40 cellular contexts compared by ENCODE assay signal in the genomic region with DNA sequence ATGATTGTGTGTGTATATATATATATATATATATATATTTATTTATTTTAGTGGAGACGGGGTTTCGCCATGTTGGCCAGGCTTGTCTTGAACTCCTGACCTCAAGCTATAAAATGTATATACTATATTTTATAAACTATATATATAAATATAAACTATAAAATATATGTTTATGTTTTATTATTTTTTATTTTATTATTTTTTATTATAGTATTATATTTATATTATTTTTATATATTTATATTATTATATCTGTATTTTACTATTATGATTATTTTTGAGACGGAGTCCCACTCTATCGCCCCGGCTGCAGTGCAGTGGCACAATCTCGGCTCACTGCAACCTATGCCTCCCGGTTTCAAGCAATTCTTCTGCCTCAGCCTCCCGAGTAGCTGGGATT. TPM values are rescaled to one million over a fixed set of nuclear protein-coding genes. Genes with fewer than 3 reads are reported as not detected.
"Had no signal": no experiment of that assay in that cellular context is flagged by ENCODE, and none has a peak within 500 bp of the region (broad histone marks: within the 10 kb centered on the region; RNA-seq: fewer than 3 reads in every experiment).

No MANE protein-coding gene starts in this region.

- H3K27me3 Mint-ChIP-seq: activated naive CD4-positive, alpha-beta T cell treated with anti-CD3 and anti-CD28 coated beads, Interleukin-2, amount 50 U/mL, for 24 hours; activated naive CD8-positive, alpha-beta T cell; activated naive CD8-positive, alpha-beta T cell treated with anti-CD3 and anti-CD28 coated beads for 36 hours; activated naive CD8-positive, alpha-beta T cell treated with anti-CD3 and anti-CD28 coated beads, Interleukin-2, amount 50 U/mL, for 24 hours; central memory CD8-positive, alpha-beta T cell had no signal

- FAIRE-seq: astrocyte, bronchial epithelial cell had no signal

- ATAC-seq: activated naive CD8-positive, alpha-beta T cell treated with anti-CD3 and anti-CD28 coated beads, Interleukin-2, amount 50 U/mL, for 24 hours; activated T-cell treated with anti-CD3 and anti-CD28 coated beads, Interleukin-2, amount 50 U/mL, for 4 hours; activated T-cell treated with anti-CD3 and anti-CD28 coated beads, Interleukin-2, amount 50 U/mL, for 72 hours; activated T-helper 17 cell treated with anti-CD3 and anti-CD28 coated beads, Interleukin-2, amount 50 U/mL, for 72 hours; body of pancreas had no signal

- H3K4me3 Mint-ChIP-seq: activated naive CD4-positive, alpha-beta T cell treated with anti-CD3 and anti-CD28 coated beads for 36 hours; activated naive CD4-positive, alpha-beta T cell treated with anti-CD3 and anti-CD28 coated beads, Interleukin-2, amount 10 ng/mL, durations not matched to agents 7 days and 5 days; activated naive CD4-positive, alpha-beta T cell treated with anti-CD3 and anti-CD28 coated beads, Interleukin-2, amount 50 U/mL, for 24 hours; activated naive CD8-positive, alpha-beta T cell; activated naive CD8-positive, alpha-beta T cell treated with anti-CD3 and anti-CD28 coated beads for 36 hours; activated naive CD8-positive, alpha-beta T cell treated with anti-CD3 and anti-CD28 coated beads, Interleukin-2, amount 10 ng/mL, durations not matched to agents 7 days and 5 days; activated naive CD8-positive, alpha-beta T cell treated with anti-CD3 and anti-CD28 coated beads, Interleukin-2, amount 50 U/mL, for 24 hours; activated T-cell treated with anti-CD3 and anti-CD28 coated beads, Interleukin-2, amount 50 U/mL, for 24 hours; activated T-cell treated with anti-CD3 and anti-CD28 coated beads, Interleukin-2, amount 50 U/mL, for 4 hours; activated T-cell treated with anti-CD3 and anti-CD28 coated beads, Interleukin-2, amount 50 U/mL, for 72 hours; activated T-helper 1 cell treated with anti-CD3 and anti-CD28 coated beads, Interleukin-12 subunit alpha, Interleukin-12 subunit beta, Interleukin-2, Interleukin-4 antibody, amounts not matched to agents 30 ng/mL and 10 ng/mL and 1 ng/mL, durations not matched to agents 14 hours and 24 hours and 36 hours; activated T-helper 17 cell treated with anti-CD3 and anti-CD28 coated beads, Interleukin-2, amount 50 U/mL, for 72 hours; brain; central memory CD8-positive, alpha-beta T cell had no signal

- H3K9me3 Mint-ChIP-seq: activated naive CD4-positive, alpha-beta T cell treated with anti-CD3 and anti-CD28 coated beads for 36 hours; activated naive CD4-positive, alpha-beta T cell treated with anti-CD3 and anti-CD28 coated beads, Interleukin-2, amount 10 ng/mL, durations not matched to agents 7 days and 5 days; activated naive CD4-positive, alpha-beta T cell treated with anti-CD3 and anti-CD28 coated beads, Interleukin-2, amount 50 U/mL, for 24 hours; activated naive CD4-positive, alpha-beta T cell treated with anti-CD3 and anti-CD28 coated beads, Interleukin-2, amount 50 U/mL, for 72 hours; activated naive CD8-positive, alpha-beta T cell treated with anti-CD3 and anti-CD28 coated beads for 36 hours; activated naive CD8-positive, alpha-beta T cell treated with anti-CD3 and anti-CD28 coated beads, Interleukin-2, amount 10 ng/mL, durations not matched to agents 7 days and 5 days; activated naive CD8-positive, alpha-beta T cell treated with anti-CD3 and anti-CD28 coated beads, Interleukin-2, amount 50 U/mL, for 24 hours; activated T-cell treated with anti-CD3 and anti-CD28 coated beads, Interleukin-2, amount 50 U/mL, for 24 hours; activated T-cell treated with anti-CD3 and anti-CD28 coated beads, Interleukin-2, amount 50 U/mL, for 4 hours; activated T-cell treated with anti-CD3 and anti-CD28 coated beads, Interleukin-2, amount 50 U/mL, for 72 hours; activated T-helper 1 cell treated with anti-CD3 and anti-CD28 coated beads, Interleukin-12 subunit alpha, Interleukin-12 subunit beta, Interleukin-2, Interleukin-4 antibody, amounts not matched to agents 30 ng/mL and 10 ng/mL and 1 ng/mL, durations not matched to agents 14 hours and 24 hours and 36 hours; activated T-helper 17 cell treated with anti-CD3 and anti-CD28 coated beads, Interleukin-2, amount 50 U/mL, for 72 hours; activated T-helper 2 cell treated with anti-CD3 and anti-CD28 coated beads, Interferon-gamma antibody, Interleukin-2, Interleukin-4, amounts not matched to agents 10 μg/mL and 5 μg/mL and 100 μg/mL, durations not matched to agents 14 hours and 24 hours and 36 hours; brain; central memory CD8-positive, alpha-beta T cell had no signal

- H3K27ac Mint-ChIP-seq: activated naive CD4-positive, alpha-beta T cell treated with anti-CD3 and anti-CD28 coated beads for 36 hours; activated naive CD4-positive, alpha-beta T cell treated with anti-CD3 and anti-CD28 coated beads, Interleukin-2, amount 10 ng/mL, durations not matched to agents 7 days and 5 days; activated naive CD4-positive, alpha-beta T cell treated with anti-CD3 and anti-CD28 coated beads, Interleukin-2, amount 50 U/mL, for 24 hours; activated naive CD4-positive, alpha-beta T cell treated with anti-CD3 and anti-CD28 coated beads, Interleukin-2, amount 50 U/mL, for 72 hours; activated naive CD8-positive, alpha-beta T cell; activated naive CD8-positive, alpha-beta T cell treated with anti-CD3 and anti-CD28 coated beads for 36 hours; activated naive CD8-positive, alpha-beta T cell treated with anti-CD3 and anti-CD28 coated beads, Interleukin-2, amount 10 ng/mL, durations not matched to agents 7 days and 5 days; activated naive CD8-positive, alpha-beta T cell treated with anti-CD3 and anti-CD28 coated beads, Interleukin-2, amount 50 U/mL, for 24 hours; activated T-cell treated with anti-CD3 and anti-CD28 coated beads, Interleukin-2, amount 50 U/mL, for 24 hours; activated T-cell treated with anti-CD3 and anti-CD28 coated beads, Interleukin-2, amount 50 U/mL, for 72 hours; activated T-helper 1 cell treated with anti-CD3 and anti-CD28 coated beads, Interleukin-12 subunit alpha, Interleukin-12 subunit beta, Interleukin-2, Interleukin-4 antibody, amounts not matched to agents 30 ng/mL and 10 ng/mL and 1 ng/mL, durations not matched to agents 14 hours and 24 hours and 36 hours; activated T-helper 17 cell treated with anti-CD3 and anti-CD28 coated beads, Interleukin-2, amount 50 U/mL, for 72 hours; activated T-helper 2 cell treated with anti-CD3 and anti-CD28 coated beads, Interferon-gamma antibody, Interleukin-2, Interleukin-4, amounts not matched to agents 10 μg/mL and 5 μg/mL and 100 μg/mL, durations not matched to agents 14 hours and 24 hours and 36 hours; brain had no signal

- H3K4me1 Mint-ChIP-seq: activated naive CD4-positive, alpha-beta T cell treated with anti-CD3 and anti-CD28 coated beads, Interleukin-2, amount 10 ng/mL, durations not matched to agents 7 days and 5 days; activated naive CD4-positive, alpha-beta T cell treated with anti-CD3 and anti-CD28 coated beads, Interleukin-2, amount 50 U/mL, for 24 hours; activated naive CD8-positive, alpha-beta T cell treated with anti-CD3 and anti-CD28 coated beads for 36 hours; activated naive CD8-positive, alpha-beta T cell treated with anti-CD3 and anti-CD28 coated beads, Interleukin-2, amount 10 ng/mL, durations not matched to agents 7 days and 5 days; activated naive CD8-positive, alpha-beta T cell treated with anti-CD3 and anti-CD28 coated beads, Interleukin-2, amount 50 U/mL, for 24 hours; activated T-helper 17 cell treated with anti-CD3 and anti-CD28 coated beads, Interleukin-2, amount 50 U/mL, for 72 hours; brain; central memory CD8-positive, alpha-beta T cell had no signal

- H3K36me3 Mint-ChIP-seq: activated naive CD4-positive, alpha-beta T cell treated with anti-CD3 and anti-CD28 coated beads, Interleukin-2, amount 10 ng/mL, durations not matched to agents 7 days and 5 days; activated naive CD4-positive, alpha-beta T cell treated with anti-CD3 and anti-CD28 coated beads, Interleukin-2, amount 50 U/mL, for 24 hours; activated naive CD4-positive, alpha-beta T cell treated with anti-CD3 and anti-CD28 coated beads, Interleukin-2, amount 50 U/mL, for 72 hours; activated naive CD8-positive, alpha-beta T cell; activated naive CD8-positive, alpha-beta T cell treated with anti-CD3 and anti-CD28 coated beads for 36 hours; activated naive CD8-positive, alpha-beta T cell treated with anti-CD3 and anti-CD28 coated beads, Interleukin-2, amount 10 ng/mL, durations not matched to agents 7 days and 5 days; brain had no signal

- DNase-seq: activated effector memory CD4-positive, alpha-beta T cell treated with anti-CD3 and anti-CD28 coated beads, Interleukin-2, amount 50 U/mL, for 16 hours; activated effector memory CD4-positive, alpha-beta T cell treated with Interleukin-2 at 50 U/mL for 16 hours; activated gamma-delta T cell; activated gamma-delta T cell treated with Interleukin-2 at 50 U/mL for 16 hours; activated naive CD4-positive, alpha-beta T cell; activated naive CD4-positive, alpha-beta T cell treated with anti-CD3 and anti-CD28 coated beads for 36 hours; activated naive CD4-positive, alpha-beta T cell treated with anti-CD3 and anti-CD28 coated beads, Interleukin-2, amount 10 ng/mL, durations not matched to agents 7 days and 5 days; activated naive CD4-positive, alpha-beta T cell treated with anti-CD3 and anti-CD28 coated beads, Interleukin-2, amount 50 U/mL, for 16 hours; activated naive CD4-positive, alpha-beta T cell treated with Interleukin-2 at 50 U/mL for 16 hours; activated naive CD8-positive, alpha-beta T cell treated with anti-CD3 and anti-CD28 coated beads for 36 hours; activated naive CD8-positive, alpha-beta T cell treated with anti-CD3 and anti-CD28 coated beads, Interleukin-2, amount 10 ng/mL, durations not matched to agents 7 days and 5 days; activated naive CD8-positive, alpha-beta T cell treated with anti-CD3 and anti-CD28 coated beads, Interleukin-2, amount 50 U/mL, for 24 hours; activated T-cell treated with anti-CD3 and anti-CD28 coated beads, Interleukin-2, amount 50 U/mL, for 24 hours; activated T-cell treated with anti-CD3 and anti-CD28 coated beads, Interleukin-2, amount 50 U/mL, for 4 hours; activated T-cell treated with anti-CD3 and anti-CD28 coated beads, Interleukin-2, amount 50 U/mL, for 48 hours; activated T-cell treated with anti-CD3 and anti-CD28 coated beads, Interleukin-2, amount 50 U/mL, for 72 hours; adrenal gland; amniotic stem cell; amygdala; anterior cingulate cortex; aorta; body of pancreas; brain microvascular endothelial cell; caudate nucleus; central memory CD4-positive, alpha-beta T cell; cerebellar nuclear complex had no signal

RNA-seq across cellular contexts. Expression of a gene that starts 10.5 kb away (rescaled TPM):
- total RNA-seq: activated naive CD4-positive, alpha-beta T cell treated with anti-CD3 and anti-CD28 coated beads for 36 hours; activated naive CD4-positive, alpha-beta T cell treated with anti-CD3 and anti-CD28 coated beads, Interleukin-2, amount 50 U/mL, for 72 hours; activated naive CD8-positive, alpha-beta T cell treated with anti-CD3 and anti-CD28 coated beads for 36 hours; activated naive CD8-positive, alpha-beta T cell treated with anti-CD3 and anti-CD28 coated beads, Interleukin-2, amount 10 ng/mL, durations not matched to agents 7 days and 5 days; activated T-helper 1 cell treated with anti-CD3 and anti-CD28 coated beads, Interleukin-12 subunit alpha, Interleukin-12 subunit beta, Interleukin-2, Interleukin-4 antibody, amounts not matched to agents 30 ng/mL and 10 ng/mL and 1 ng/mL, durations not matched to agents 14 hours and 24 hours and 36 hours; activated T-helper 17 cell treated with anti-CD3 and anti-CD28 coated beads, Interleukin-2, amount 50 U/mL, for 72 hours; activated T-helper 2 cell treated with anti-CD3 and anti-CD28 coated beads, Interferon-gamma antibody, Interleukin-2, Interleukin-4, amounts not matched to agents 10 μg/mL and 5 μg/mL and 100 μg/mL, durations not matched to agents 14 hours and 24 hours and 36 hours; ascending aorta; bronchial epithelial cell; cardiac muscle cell; chondrocyte had no signal

RNA-seq across cellular contexts. Expression of a gene that starts 30.5 kb away (rescaled TPM):
- total RNA-seq: bronchial epithelial cell, chondrocyte had no signal

RNA-seq across cellular contexts. Expression of a gene that starts 30.7 kb away (rescaled TPM):
- total RNA-seq: ascending aorta, astrocyte, bronchial epithelial cell, cardiac muscle cell, cerebellum, chondrocyte had no signal
